Comparison of ENCODE assay signal across 8 cellular contexts in the genomic region with DNA sequence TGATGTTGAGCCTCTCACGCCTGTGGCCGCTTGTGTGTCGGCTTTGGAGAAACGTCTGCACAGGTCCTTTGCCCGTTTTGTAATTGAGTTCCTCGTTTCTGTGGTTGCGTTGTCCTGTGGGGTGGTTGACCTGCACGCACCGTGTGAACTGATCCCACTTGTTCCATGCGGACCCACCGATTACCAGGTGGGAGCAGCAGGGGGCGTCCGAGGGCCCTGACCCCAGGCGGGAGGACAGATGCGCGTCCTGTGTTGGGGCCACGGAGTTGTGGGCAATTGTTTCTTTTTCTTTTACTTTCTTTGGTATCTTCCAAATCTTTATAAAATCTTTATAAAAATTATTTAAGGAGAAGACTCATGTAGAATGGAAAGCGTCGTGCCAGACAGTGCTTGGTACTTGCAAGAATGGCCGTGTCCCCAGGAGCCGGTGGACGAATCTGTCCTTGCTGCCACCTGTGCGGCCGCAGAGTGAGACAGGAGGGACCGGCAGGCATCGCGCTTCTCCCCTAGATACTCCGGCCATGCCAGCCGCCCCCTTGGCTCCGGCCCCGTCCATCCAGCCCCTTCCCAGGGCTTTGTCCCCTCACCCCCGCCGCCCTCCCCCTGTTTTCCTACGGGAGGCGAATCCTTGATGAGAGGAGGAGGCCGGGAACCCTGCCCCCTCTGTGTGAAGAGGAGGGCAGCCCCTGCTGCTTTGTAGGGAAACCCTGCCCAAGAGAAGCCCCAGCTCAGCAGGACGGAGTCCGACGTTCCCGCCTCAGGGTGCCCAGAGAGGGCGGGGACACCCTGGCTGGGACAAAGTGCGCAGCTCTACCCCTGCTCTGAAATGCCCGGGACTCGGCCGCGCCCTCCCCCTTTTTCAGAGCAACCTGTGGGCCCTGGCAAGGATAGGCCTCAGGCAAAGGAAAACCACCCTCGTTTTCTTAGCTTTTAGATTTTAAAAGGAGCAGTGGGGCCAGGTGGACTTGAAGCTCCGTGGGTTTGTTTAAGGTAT. TPM values are rescaled to one million over a fixed set of nuclear protein-coding genes. Genes with fewer than 3 reads are reported as not detected.
DNase-seq lines count a peak whose midpoint lies in the region; ATAC-seq and TF ChIP-seq lines count a peak whose summit lies in the region.

No MANE protein-coding gene starts in this region.

- peaks cover 0 to 5% (median 0%) of the 10 kb centered on the region in 3 donors for H3K27me3 Mint-ChIP-seq in immature natural killer cell (ENCODE audit: low read depth in 3 of 3)

- H3K27ac Mint-ChIP-seq in immature natural killer cell = peak overlapping the region in 1 of 6 donors; percentile 29

- intact Hi-C loops in adrenal gland (cut with DNase I) = no loop called here

- H3K4me2 ChIP-seq in OCI-LY3 (ENCODE audit: low read length) = no peak overlapping the region

- H4K20me1 ChIP-seq in OCI-LY3 (ENCODE audit: insufficient read depth, low read length) = no peaks in the 10 kb centered on the region

- TF ChIP-seq POLR2A in adrenal gland (IDR thresholded peaks at IDR 0.05) = no peak

- H2AFZ ChIP-seq in OCI-LY3 (ENCODE audit: low read depth, low read length) = no peak overlapping the region

- H3K4me3 ChIP-seq in OCI-LY3 (ENCODE audit: low read length) = no peak overlapping the region
- no peak overlapping the region for H3K4me3 ChIP-seq in adrenal gland

- no peaks in the 10 kb centered on the region for H3K9me3 ChIP-seq in OCI-LY3 (ENCODE audit: insufficient read depth, low read length)
- no peaks in the 10 kb centered on the region for H3K9me3 ChIP-seq in adrenal gland (replicated peaks in 1 of 3)

- ATAC-seq in HG03457 (IDR thresholded peaks at IDR 0.05; ENCODE audit: unreplicated experiment) = no peak
- ATAC-seq in GM19035 (IDR thresholded peaks at IDR 0.05; ENCODE audit: unreplicated experiment) = no peak

- H3K36me3 ChIP-seq in OCI-LY3 (replicated peaks; ENCODE audit: low read depth, low read length) (no peaks in the 10 kb centered on the region), adrenal gland (replicated peaks in 1 of 2) (no peaks in the 10 kb centered on the region)

- H3K4me1 Mint-ChIP-seq in immature natural killer cell = peaks cover 0 to 5% of the 10 kb centered on the region in 2 donors

- TF ChIP-seq CTCF in OCI-LY3 (IDR thresholded peaks at IDR 0.05; ENCODE audit: low read depth, low read length) (peak; percentile 41), adrenal gland (IDR thresholded peaks at IDR 0.05) (peak in 4 of 6 experiments; percentile 23 to 40 (median 34))

- H3K4me3 Mint-ChIP-seq in immature natural killer cell = no peak overlapping the region

- no peaks in the 10 kb centered on the region for H3K79me2 ChIP-seq in OCI-LY3 (ENCODE audit: low read length)

- no peak overlapping the region for H3K9ac ChIP-seq in OCI-LY3 (ENCODE audit: low read length)

- H3K27me3 ChIP-seq in OCI-LY3 (ENCODE audit: low read depth, low read length) (no peaks in the 10 kb centered on the region), adrenal gland (no peaks in the 10 kb centered on the region)

- no peaks in the 10 kb centered on the region for H3K9me3 Mint-ChIP-seq in immature natural killer cell

- H3K27ac ChIP-seq in OCI-LY3 (ENCODE audit: low read length) = no peak overlapping the region
- H3K27ac ChIP-seq in adrenal gland = peak overlapping the region in 1 of 5 donors; percentile 5

- H3K36me3 Mint-ChIP-seq in immature natural killer cell = no peaks in the 10 kb centered on the region

- H3K4me1 ChIP-seq in OCI-LY3 (ENCODE audit: low read length) (no peaks in the 10 kb centered on the region), adrenal gland (replicated peaks in 1 of 2) (peaks cover 0 to 10% of the 10 kb centered on the region in 2 donors)

- DNase-seq in COLO668 (lab: John Stamatoyannopoulos, UW; ENCODE audit: unreplicated experiment) = peak; percentile 25
- peak in 1 of 7 donors; percentile 69 for DNase-seq in adrenal gland
- DNase-seq in immature natural killer cell = peak; percentile 6 to 24 (median 19)
- peak; percentile 14 to 26 (median 18) for DNase-seq in stimulated activated CD4-positive, alpha-beta T cell treated with anti-CD3 and anti-CD28 coated beads, TNF-alpha, amount 100 ng/mL, for 4 hours (ENCODE audit: low read depth in 3 of 3)
- no peak for DNase-seq in DMS153 (lab: John Stamatoyannopoulos, UW)

- 75 to 80% (median 76%) methylated on average over 36 to 48 of the region's 48 CpGs for WGBS in adrenal gland, 4 donors

RNA-seq across cellular contexts. Expression of a gene that starts 41.7 kb away (rescaled TPM):
- total RNA-seq in adrenal gland = 10 to 100 TPM; 20.6 to 39.2 (median 25.4) TPM
- 10 to 100 TPM; 16.3 to 50.5 (median 34.5) TPM for polyA plus RNA-seq in adrenal gland
- 10 to 100 TPM in 1 of 3 donors, 1 to 10 TPM in 2; 7.5 to 14.0 (median 9.4) TPM for polyA plus RNA-seq in immature natural killer cell
